In the genomic region with DNA sequence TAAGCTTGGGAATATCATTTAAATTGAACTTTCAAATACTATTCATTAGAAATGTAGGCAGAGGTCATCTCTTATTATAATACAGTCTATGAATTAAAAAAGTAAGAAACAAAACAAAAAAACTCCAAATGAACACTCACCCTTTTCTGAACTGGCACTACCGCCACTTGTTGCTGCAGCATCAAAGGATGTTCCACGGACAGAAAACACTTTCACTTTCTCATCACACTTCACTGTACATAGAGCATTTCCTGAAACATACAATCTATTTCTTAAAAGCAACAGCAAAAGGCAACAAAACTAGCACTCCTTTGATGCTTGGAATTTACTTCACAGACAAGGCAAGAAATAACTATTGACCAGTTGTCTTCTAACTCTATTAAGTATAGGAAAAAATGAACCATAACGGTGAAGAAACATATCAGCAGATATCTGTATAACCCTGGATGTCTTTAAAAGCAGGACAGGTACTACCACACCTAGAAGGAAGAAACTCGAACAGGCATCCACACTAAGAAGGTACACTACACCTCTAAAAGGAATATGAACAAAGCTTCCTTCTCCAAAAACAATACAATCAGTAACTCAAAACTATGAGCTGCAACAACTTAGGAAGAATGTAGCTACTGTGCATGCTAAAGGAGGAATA, we compare ENCODE assay signal across 9 cellular contexts. TPM values are rescaled to one million over a fixed set of nuclear protein-coding genes. Genes with fewer than 3 reads are reported as not detected.
DNase-seq lines count a peak whose midpoint lies in the region; ATAC-seq, FAIRE-seq and TF ChIP-seq lines count a peak whose summit lies in the region.
"Had no signal": no experiment of that assay in that cellular context is flagged by ENCODE, and none has a peak within 500 bp of the region (broad histone marks: within the 10 kb centered on the region; RNA-seq: fewer than 3 reads in every experiment).

No MANE protein-coding gene starts in this region.

- H3K36me3 ChIP-seq in spleen, result peaks cover 0 to 83% (median 34%) of the 10 kb centered on the region in 6 donors
- H3K36me3 ChIP-seq: colonic mucosa had no signal

- TF ChIP-seq CTCF in spleen (IDR thresholded peaks at IDR 0.05 in 8 of 11, conservative IDR thresholded peaks at IDR 0.05 in 3 of 11), result no peak

- no peaks in the 10 kb centered on the region for H3K9me3 ChIP-seq in spleen
- H3K9me3 ChIP-seq: colonic mucosa had no signal

- intact Hi-C loops in spleen (cut with DNase I; ENCODE audit: low total_unique reads), result no loop called here
- intact Hi-C loops in left cardiac atrium (cut with DNase I), result no loop called here

- no peak for TF ChIP-seq POLR2A in spleen (IDR thresholded peaks at IDR 0.05)

- peak; percentile 64 for ATAC-seq in HG03097 (IDR thresholded peaks at IDR 0.05; ENCODE audit: low FRiP score, unreplicated experiment)
- ATAC-seq in left cardiac atrium, result no peak

- H3K27ac ChIP-seq in spleen (peak overlapping the region in 7 of 8 donors; percentile 9 to 68 (median 59)), substantia nigra (ENCODE audit: low read depth, low read length, poor library complexity, severe bottlenecking) (no peak overlapping the region)
- H3K27ac ChIP-seq: colonic mucosa had no signal

- DNase-seq in GM18507 (ENCODE audit: extremely low spot score, insufficient read length, low read depth) (peak; percentile 20), spleen (no peak), left cardiac atrium (no peak), substantia nigra (lab: John Stamatoyannopoulos, UW) (no peak), NCI-H524 (lab: John Stamatoyannopoulos, UW) (no peak)
- peak; percentile 13 for DNase-seq in activated naive CD4-positive, alpha-beta T cell treated with anti-CD3 and anti-CD28 coated beads, Interleukin-2, amount 50 U/mL, for 16 hours
- DNase-seq: colonic mucosa, KBM-7 had no signal

- H3K27me3 ChIP-seq in spleen (replicated peaks in 1 of 7), result no peaks in the 10 kb centered on the region
- H3K27me3 ChIP-seq: colonic mucosa had no signal

- WGBS in spleen, 5 donors, result 21 to 39% (median 26%) methylated on average over 4 of the region's 4 CpGs

- peak; percentile 83 for FAIRE-seq in GM18507 (lab: Jason Lieb, UNC)

- no peak overlapping the region for H3K4me3 ChIP-seq in spleen
- H3K4me3 ChIP-seq: colonic mucosa had no signal

- peaks cover 3 to 38% (median 17%) of the 10 kb centered on the region in 6 donors for H3K4me1 ChIP-seq in spleen
- H3K4me1 ChIP-seq: colonic mucosa had no signal

RNA-seq across cellular contexts. Expression of gene ETFA, which starts 24.9 kb away (rescaled TPM):
- total RNA-seq in spleen, result 10 to 100 TPM; 62.5 to 98.5 (median 82.4) TPM
- polyA plus RNA-seq in spleen, result 10 to 100 TPM; 49.7 to 86.8 (median 65.2) TPM
- 100 to 1,000 TPM; 265 to 268 TPM for total RNA-seq in left cardiac atrium

RNA-seq across cellular contexts. Expression of gene ISL2, which starts 50.2 kb away (rescaled TPM):
- total RNA-seq in spleen, result 1 to 10 TPM in 1 of 7 donors, under 1 TPM in 6; 0.32 to 1.1 (median 0.52) TPM
- under 1 TPM; 0.20 to 0.29 (median 0.22) TPM for polyA plus RNA-seq in spleen
- total RNA-seq in left cardiac atrium, result not detected

Comparison
In these comparisons a context has a peak if more than half of its experiments do, and no peak if none do; other contexts are left out.
1. DNase-seq: peak in GM18507 (single experiment) and activated naive CD4-positive, alpha-beta T cell treated with anti-CD3 and anti-CD28 coated beads, Interleukin-2, amount 50 U/mL, for 16 hours (single experiment); none in spleen (single experiment), left cardiac atrium (single experiment), substantia nigra (0 of 49) and NCI-H524 (0 of 2).